In the genomic region with DNA sequence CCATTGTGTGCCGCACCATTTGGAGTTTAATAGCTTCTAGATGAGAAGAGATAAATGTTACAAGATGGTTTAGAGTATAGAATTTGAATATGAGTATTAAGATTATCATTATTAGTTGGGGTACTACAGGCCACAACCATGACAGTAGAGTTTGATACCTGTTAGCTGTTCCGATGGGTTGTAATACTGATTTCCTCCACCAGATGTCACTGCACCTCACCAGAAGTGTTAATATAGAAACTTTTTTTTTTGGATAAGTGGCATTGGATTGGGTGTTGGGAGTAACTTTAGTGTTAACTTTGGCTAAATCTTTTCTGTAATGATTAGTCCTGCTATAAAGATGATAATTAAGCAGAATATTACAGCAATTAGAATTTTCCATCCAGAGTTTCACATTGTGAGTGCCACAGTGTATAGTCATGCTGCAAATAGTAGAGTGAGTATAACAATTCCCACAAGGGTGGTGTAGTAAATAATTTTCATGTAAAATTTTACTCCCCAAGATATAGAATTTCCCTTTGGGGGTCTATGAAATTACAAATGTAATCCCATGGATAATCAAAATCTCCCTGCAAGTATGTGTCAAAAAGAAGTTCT, we compare ENCODE assay signal across 8 cellular contexts. TPM values are rescaled to one million over a fixed set of nuclear protein-coding genes. Genes with fewer than 3 reads are reported as not detected.
DNase-seq lines count a peak whose midpoint lies in the region; ATAC-seq, FAIRE-seq and TF ChIP-seq lines count a peak whose summit lies in the region.

No MANE protein-coding gene starts in this region.

- peak; percentile 100 for FAIRE-seq in A549 (lab: Jason Lieb, UNC)

- POLR2A ChIA-PET in A549 (lab: Yijun Ruan, JAX): no interaction called here

- H3K36me3 ChIP-seq in Peyer's patch (no peaks in the 10 kb centered on the region), upper lobe of left lung (no peaks in the 10 kb centered on the region)

- ATAC-seq in A549 (peak in 1 of 2 experiments; percentile 70; a peak in 3 of 6 replicates), foreskin keratinocyte (no peak), upper lobe of left lung (ENCODE audit: low FRiP score in 2 of 2) (no peak), GM19452 (IDR thresholded peaks at IDR 0.05; ENCODE audit: unreplicated experiment) (no peak)

- H3K27me3 ChIP-seq in Peyer's patch (no peaks in the 10 kb centered on the region), foreskin keratinocyte (peaks cover 17% of the 10 kb centered on the region), upper lobe of left lung (no peaks in the 10 kb centered on the region)

- 51% methylated on average over 2 of the region's 2 CpGs for WGBS in A549 (ENCODE audit: missing lambda C conversion rate)
- 85 to 86% methylated on average over 2 of the region's 2 CpGs for WGBS in upper lobe of left lung, 2 donors

- TF ChIP-seq EP300 in A549 (IDR thresholded peaks at IDR 0.05) (no peak), upper lobe of left lung (IDR thresholded peaks at IDR 0.05) (no peak)

- H3K27ac ChIP-seq in A549 (no peak overlapping the region), Peyer's patch (no peak overlapping the region), foreskin keratinocyte (no peak overlapping the region), upper lobe of left lung (no peak overlapping the region)

- H3K4me3 ChIP-seq in A549 (no peak overlapping the region), Peyer's patch (no peak overlapping the region), upper lobe of left lung (no peak overlapping the region)

- H3K9me3 ChIP-seq in A549: peaks cover 12% of the 10 kb centered on the region
- H3K9me3 ChIP-seq in Peyer's patch: peaks cover 0 to 18% (median 6%) of the 10 kb centered on the region in 4 donors
- H3K9me3 ChIP-seq in upper lobe of left lung: peaks cover 0 to 26% (median 8%) of the 10 kb centered on the region in 4 donors

- no peak overlapping the region for H3K4me2 ChIP-seq in A549

- CTCF ChIA-PET in A549 (lab: Yijun Ruan, JAX): interaction anchor here (0.6 to 7.9 kb wide), 24 partner anchors 9 to 900 kb away, joined by 3 to 135 read pairs (median 4); no protein-coding TSS in a partner anchor

- TF ChIP-seq CTCF in A549 (IDR thresholded peaks at IDR 0.05): peak; percentile 88
- TF ChIP-seq CTCF in Peyer's patch (IDR thresholded peaks at IDR 0.05): peak; percentile 7 to 46 (median 38)
- peak; percentile 75 for TF ChIP-seq CTCF in foreskin keratinocyte (conservative IDR thresholded peaks at IDR 0.05)
- TF ChIP-seq CTCF in upper lobe of left lung (IDR thresholded peaks at IDR 0.05): peak in 5 of 6 experiments; percentile 17 to 55 (median 39)

- no peaks in the 10 kb centered on the region for H3K4me1 ChIP-seq in A549
- H3K4me1 ChIP-seq in Peyer's patch: no peaks in the 10 kb centered on the region
- no peaks in the 10 kb centered on the region for H3K4me1 ChIP-seq in foreskin keratinocyte
- no peaks in the 10 kb centered on the region for H3K4me1 ChIP-seq in upper lobe of left lung

- TF ChIP-seq POLR2A in A549 (IDR thresholded peaks at IDR 0.05; ENCODE audit: low read length) (no peak), Peyer's patch (IDR thresholded peaks at IDR 0.05) (no peak), upper lobe of left lung (IDR thresholded peaks at IDR 0.05) (no peak)

- TF ChIP-seq RAD21 in A549 (conservative IDR thresholded peaks at IDR 0.05 in 1 of 2, IDR thresholded peaks at IDR 0.05 in 1 of 2): peak; percentile 64 to 79

- DNase-seq in A549 (ENCODE audit: low read depth in 1 of 2, low spot score in 1 of 2) (peak; percentile 54 to 63), GM03348 (ENCODE audit: low spot score) (peak; percentile 45), Peyer's patch (peak in 1 of 3 donors; percentile 48), foreskin keratinocyte (peak in 1 of 2 donors; percentile 18), upper lobe of left lung (no peak), GF-D8 (lab: John Stamatoyannopoulos, UW) (no peak)
- no peak for DNase-seq in activated CD8-positive, alpha-beta memory T cell treated with anti-CD3 and anti-CD28 coated beads, Interleukin-2, amount 50 U/mL, for 48 hours

TF ChIP-seq in A549, 52 proteins besides CTCF, POLR2A, EP300 and RAD21:
- TF ChIP-seq SMC3 (IDR thresholded peaks at IDR 0.05) (peak; percentile 72), KDM5A (IDR thresholded peaks at IDR 0.05) (no peak)

RNA-seq across cellular contexts. Expression of a gene that starts 56.3 kb away (rescaled TPM):
- polyA plus RNA-seq in A549 (2011; rRNA removed) (0.07 TPM in 1 of 2 replicates, not detected in the other), A549 (2017; fragmentation: RNase III; extraction: RNeasy Plus Mini Kit Qiagen cat#74134 plus additional on column Dnase treatment) (not detected in 3 replicates), foreskin keratinocyte (not detected in 2 replicates)
- polyA plus RNA-seq in A549 (2012; cell fraction: cytosol; rRNA removed): not detected in 2 replicates
- not detected in 2 replicates for polyA plus RNA-seq in A549 (2012; cell fraction: nucleus; rRNA removed)
- not detected in 2 replicates for polyA minus RNA-seq in A549 (2011; rRNA and poly(A)+ RNA removed)
- total RNA-seq in Peyer's patch (not detected), foreskin keratinocyte (not detected in 2 replicates), upper lobe of left lung (not detected)

Comparison
In these comparisons a context has a peak if more than half of its experiments do, and no peak if none do; other contexts are left out.
1. DNase-seq: peak in A549 (2 of 2) and GM03348 (single experiment); none in upper lobe of left lung (0 of 2), GF-D8 (single experiment) and activated CD8-positive, alpha-beta memory T cell treated with anti-CD3 and anti-CD28 coated beads, Interleukin-2, amount 50 U/mL, for 48 hours (single experiment).
2. Peak in every context shown above with its lines, with median percentiles within 50 percentile points of each other: CTCF ChIP-seq.